ENCODE assay signal across 1 cellular context in genomic region chr20:62096421-62097380, GRCh38.
TF ChIP-seq lines count a peak whose summit lies in the region.

No MANE protein-coding gene starts in this region.

TF ChIP-seq in HepG2, 621 proteins besides CTCF, POLR2A, EP300 and RAD21:
- TF ChIP-seq HMGA1 (CRISPR knock-in tag; conservative IDR thresholded peaks at IDR 0.05) (no peak), CEBPG (CRISPR knock-in tag; IDR thresholded peaks at IDR 0.05) (no peak), ARID4A (CRISPR knock-in tag; IDR thresholded peaks at IDR 0.05; ENCODE audit: borderline replicate concordance) (0 out of 2 replicates have a peak, but pooled peaks have one; percentile 18), ZNF687 (CRISPR knock-in tag; IDR thresholded peaks at IDR 0.05) (peak; percentile 45), PAWR (CRISPR knock-in tag; IDR thresholded peaks at IDR 0.05; ENCODE audit: borderline replicate concordance) (no peak), TBX3 (IDR thresholded peaks at IDR 0.05; ENCODE audit: borderline replicate concordance) (peak; percentile 20; the same call in 1 of the 2 replicates), STAG1 (CRISPR knock-in tag; IDR thresholded peaks at IDR 0.05) (peak; percentile 43), SALL1 (CRISPR knock-in tag; IDR thresholded peaks at IDR 0.05) (0 out of 2 replicates have a peak, but pooled peaks have one; percentile 7)
